ENCODE assay signal across 20 cellular contexts in the genomic region with DNA sequence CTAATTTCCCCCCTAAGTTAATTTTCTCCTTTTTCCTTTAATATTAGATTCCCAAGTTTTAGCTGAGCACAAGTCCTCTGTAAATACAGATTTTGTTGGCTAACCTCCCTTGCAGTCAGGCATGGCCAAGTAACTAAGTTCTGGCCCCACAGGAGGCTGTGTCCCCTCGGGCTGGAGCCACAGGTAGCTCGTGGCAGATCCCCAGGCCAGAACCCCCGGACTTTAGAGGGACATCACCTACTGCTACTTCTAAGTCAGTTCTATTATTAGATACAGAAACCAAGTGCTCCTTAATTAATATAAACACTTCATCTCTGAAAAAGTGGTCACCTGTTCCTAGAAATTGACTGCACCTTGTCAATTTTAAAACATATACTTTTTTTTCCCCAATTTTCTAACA. TPM values are rescaled to one million over a fixed set of nuclear protein-coding genes. Genes with fewer than 3 reads are reported as not detected.
DNase-seq lines count a peak whose midpoint lies in the region; ATAC-seq and TF ChIP-seq lines count a peak whose summit lies in the region.
"Had no signal": no experiment of that assay in that cellular context is flagged by ENCODE, and none has a peak within 500 bp of the region (broad histone marks: within the 10 kb centered on the region; RNA-seq: fewer than 3 reads in every experiment).

No MANE protein-coding gene starts in this region.

- intact Hi-C loops in activated CD8-positive, alpha-beta T cell treated with anti-CD3 and anti-CD28 coated beads for 36 hours (cut with micrococcal nuclease), result no loop called here
- intact Hi-C loops in thyroid gland (cut with DNase I), result no loop called here

- H3K9me3 Mint-ChIP-seq in activated CD8-positive, alpha-beta T cell treated with anti-CD3 and anti-CD28 coated beads, Interleukin-2, amount 10 ng/mL, durations not matched to agents 7 days and 5 days (ENCODE audit: insufficient read depth), result no peaks in the 10 kb centered on the region
- no peaks in the 10 kb centered on the region for H3K9me3 Mint-ChIP-seq in activated CD8-positive, alpha-beta T cell treated with anti-CD3 and anti-CD28 coated beads for 36 hours
- H3K9me3 Mint-ChIP-seq in activated naive CD8-positive, alpha-beta T cell (ENCODE audit: low read depth), result no peaks in the 10 kb centered on the region
- no peaks in the 10 kb centered on the region for H3K9me3 Mint-ChIP-seq in activated naive CD8-positive, alpha-beta T cell treated with anti-CD3 and anti-CD28 coated beads, Interleukin-2, amount 50 U/mL, for 24 hours
- H3K9me3 Mint-ChIP-seq in activated naive CD8-positive, alpha-beta T cell treated with anti-CD3 and anti-CD28 coated beads for 36 hours, result no peaks in the 10 kb centered on the region
- H3K9me3 Mint-ChIP-seq: CD4-positive, CD25-positive, alpha-beta regulatory T cell; CD8-positive, alpha-beta T cell had no signal

- no peak overlapping the region for H3K4me3 ChIP-seq in thyroid gland (replicated peaks in 1 of 3)
- H3K4me3 ChIP-seq: BLaER1, GM23248 had no signal

- H3K9me3 ChIP-seq in thyroid gland, result no peaks in the 10 kb centered on the region
- H3K9me3 ChIP-seq: BLaER1, Caco-2 had no signal

- DNase-seq in activated CD8-positive, alpha-beta T cell treated with anti-CD3 and anti-CD28 coated beads, Interleukin-2, amount 10 ng/mL, durations not matched to agents 7 days and 5 days, result peak; percentile 10
- no peak for DNase-seq in activated CD8-positive, alpha-beta T cell treated with anti-CD3 and anti-CD28 coated beads for 36 hours
- DNase-seq in activated naive CD8-positive, alpha-beta T cell treated with anti-CD3 and anti-CD28 coated beads, Interleukin-2, amount 50 U/mL, for 24 hours, result no peak
- no peak for DNase-seq in activated naive CD8-positive, alpha-beta T cell treated with anti-CD3 and anti-CD28 coated beads for 36 hours
- DNase-seq in thyroid gland, result peak; percentile 19 to 24
- DNase-seq in foreskin melanocyte, result no peak
- DNase-seq: Caco-2; CD4-positive, CD25-positive, alpha-beta regulatory T cell; CD8-positive, alpha-beta T cell; DMS153; DND-41; GM23248; H7; HCEC 1CT had no signal

- no peak overlapping the region for H3K4me3 Mint-ChIP-seq in activated CD8-positive, alpha-beta T cell treated with anti-CD3 and anti-CD28 coated beads, Interleukin-2, amount 10 ng/mL, durations not matched to agents 7 days and 5 days
- no peak overlapping the region for H3K4me3 Mint-ChIP-seq in activated CD8-positive, alpha-beta T cell treated with anti-CD3 and anti-CD28 coated beads for 36 hours
- no peak overlapping the region for H3K4me3 Mint-ChIP-seq in activated naive CD8-positive, alpha-beta T cell
- H3K4me3 Mint-ChIP-seq in activated naive CD8-positive, alpha-beta T cell treated with anti-CD3 and anti-CD28 coated beads, Interleukin-2, amount 50 U/mL, for 24 hours, result no peak overlapping the region
- H3K4me3 Mint-ChIP-seq in activated naive CD8-positive, alpha-beta T cell treated with anti-CD3 and anti-CD28 coated beads for 36 hours, result no peak overlapping the region
- H3K4me3 Mint-ChIP-seq: B cell; CD4-positive, CD25-positive, alpha-beta regulatory T cell; CD8-positive, alpha-beta T cell had no signal

- no peaks in the 10 kb centered on the region for H3K4me1 Mint-ChIP-seq in activated CD8-positive, alpha-beta T cell treated with anti-CD3 and anti-CD28 coated beads, Interleukin-2, amount 10 ng/mL, durations not matched to agents 7 days and 5 days (ENCODE audit: low read depth)
- H3K4me1 Mint-ChIP-seq in activated CD8-positive, alpha-beta T cell treated with anti-CD3 and anti-CD28 coated beads for 36 hours (ENCODE audit: low read depth), result peaks cover 5% of the 10 kb centered on the region
- H3K4me1 Mint-ChIP-seq in activated naive CD8-positive, alpha-beta T cell (ENCODE audit: low read depth), result no peaks in the 10 kb centered on the region
- peaks cover 12% of the 10 kb centered on the region for H3K4me1 Mint-ChIP-seq in activated naive CD8-positive, alpha-beta T cell treated with anti-CD3 and anti-CD28 coated beads, Interleukin-2, amount 50 U/mL, for 24 hours
- H3K4me1 Mint-ChIP-seq in activated naive CD8-positive, alpha-beta T cell treated with anti-CD3 and anti-CD28 coated beads for 36 hours, result peaks cover 16% of the 10 kb centered on the region
- H3K4me1 Mint-ChIP-seq: B cell had no signal

- no peaks in the 10 kb centered on the region for H3K27me3 ChIP-seq in thyroid gland
- H3K27me3 ChIP-seq: BLaER1 had no signal

- peaks cover 7 to 14% of the 10 kb centered on the region in 2 donors for H3K36me3 ChIP-seq in thyroid gland

- no peaks in the 10 kb centered on the region for H3K27me3 Mint-ChIP-seq in activated CD8-positive, alpha-beta T cell treated with anti-CD3 and anti-CD28 coated beads, Interleukin-2, amount 10 ng/mL, durations not matched to agents 7 days and 5 days (ENCODE audit: low read depth)
- no peaks in the 10 kb centered on the region for H3K27me3 Mint-ChIP-seq in activated CD8-positive, alpha-beta T cell treated with anti-CD3 and anti-CD28 coated beads for 36 hours
- H3K27me3 Mint-ChIP-seq in activated naive CD8-positive, alpha-beta T cell, result no peaks in the 10 kb centered on the region
- H3K27me3 Mint-ChIP-seq in activated naive CD8-positive, alpha-beta T cell treated with anti-CD3 and anti-CD28 coated beads, Interleukin-2, amount 50 U/mL, for 24 hours, result no peaks in the 10 kb centered on the region
- H3K27me3 Mint-ChIP-seq in activated naive CD8-positive, alpha-beta T cell treated with anti-CD3 and anti-CD28 coated beads for 36 hours, result no peaks in the 10 kb centered on the region
- H3K27me3 Mint-ChIP-seq: B cell; CD4-positive, CD25-positive, alpha-beta regulatory T cell had no signal

- TF ChIP-seq CTCF in activated CD8-positive, alpha-beta T cell treated with anti-CD3 and anti-CD28 coated beads for 36 hours (IDR thresholded peaks at IDR 0.05), result no peak
- TF ChIP-seq CTCF in thyroid gland (IDR thresholded peaks at IDR 0.05), result no peak

- H3K4me1 ChIP-seq in thyroid gland, result peaks cover 4% of the 10 kb centered on the region in 2 donors
- H3K4me1 ChIP-seq: BLaER1, Caco-2 had no signal

- H3K36me3 Mint-ChIP-seq in activated CD8-positive, alpha-beta T cell treated with anti-CD3 and anti-CD28 coated beads, Interleukin-2, amount 10 ng/mL, durations not matched to agents 7 days and 5 days (ENCODE audit: low read depth), result peaks cover 39% of the 10 kb centered on the region
- H3K36me3 Mint-ChIP-seq in activated CD8-positive, alpha-beta T cell treated with anti-CD3 and anti-CD28 coated beads for 36 hours (ENCODE audit: low read depth), result peaks cover 19% of the 10 kb centered on the region
- H3K36me3 Mint-ChIP-seq in activated naive CD8-positive, alpha-beta T cell, result peaks cover 8% of the 10 kb centered on the region
- H3K36me3 Mint-ChIP-seq in activated naive CD8-positive, alpha-beta T cell treated with anti-CD3 and anti-CD28 coated beads, Interleukin-2, amount 50 U/mL, for 24 hours (ENCODE audit: low read depth), result peaks cover 38% of the 10 kb centered on the region
- peaks cover 14% of the 10 kb centered on the region for H3K36me3 Mint-ChIP-seq in activated naive CD8-positive, alpha-beta T cell treated with anti-CD3 and anti-CD28 coated beads for 36 hours

- no peak for ATAC-seq in activated CD8-positive, alpha-beta T cell treated with anti-CD3 and anti-CD28 coated beads, Interleukin-2, amount 10 ng/mL, durations not matched to agents 7 days and 5 days
- ATAC-seq in activated CD8-positive, alpha-beta T cell treated with anti-CD3 and anti-CD28 coated beads for 36 hours, result no peak
- no peak for ATAC-seq in activated naive CD8-positive, alpha-beta T cell treated with anti-CD3 and anti-CD28 coated beads, Interleukin-2, amount 50 U/mL, for 24 hours
- no peak for ATAC-seq in HG03521 (IDR thresholded peaks at IDR 0.05; ENCODE audit: unreplicated experiment)
- ATAC-seq: CD8-positive, alpha-beta T cell had no signal

- 29 to 34% methylated on average over 3 of the region's 3 CpGs for WGBS in thyroid gland, 2 donors

- no peak overlapping the region for H3K27ac Mint-ChIP-seq in activated CD8-positive, alpha-beta T cell treated with anti-CD3 and anti-CD28 coated beads, Interleukin-2, amount 10 ng/mL, durations not matched to agents 7 days and 5 days
- no peak overlapping the region for H3K27ac Mint-ChIP-seq in activated CD8-positive, alpha-beta T cell treated with anti-CD3 and anti-CD28 coated beads for 36 hours
- H3K27ac Mint-ChIP-seq in activated naive CD8-positive, alpha-beta T cell, result peak overlapping the region; percentile 46
- no peak overlapping the region for H3K27ac Mint-ChIP-seq in activated naive CD8-positive, alpha-beta T cell treated with anti-CD3 and anti-CD28 coated beads, Interleukin-2, amount 50 U/mL, for 24 hours
- H3K27ac Mint-ChIP-seq in activated naive CD8-positive, alpha-beta T cell treated with anti-CD3 and anti-CD28 coated beads for 36 hours, result peak overlapping the region; percentile 36
- H3K27ac Mint-ChIP-seq: B cell; CD8-positive, alpha-beta T cell had no signal

- no peak overlapping the region for H3K27ac ChIP-seq in thyroid gland
- H3K27ac ChIP-seq: 22Rv1, BLaER1, C4-2B, GM23248 had no signal

- TF ChIP-seq POLR2A in thyroid gland (IDR thresholded peaks at IDR 0.05), result no peak

- POLR2A ChIA-PET in activated CD8-positive, alpha-beta T cell treated with anti-CD3 and anti-CD28 coated beads, Interleukin-2, amount 10 ng/mL, durations not matched to agents 7 days and 5 days (lab: Charles Lee), result no interaction called here
- POLR2A ChIA-PET in activated CD8-positive, alpha-beta T cell treated with anti-CD3 and anti-CD28 coated beads for 36 hours (lab: Charles Lee), result no interaction called here

- CTCF ChIA-PET in activated CD8-positive, alpha-beta T cell treated with anti-CD3 and anti-CD28 coated beads, Interleukin-2, amount 10 ng/mL, durations not matched to agents 7 days and 5 days (lab: Charles Lee), result no interaction called here
- CTCF ChIA-PET in activated CD8-positive, alpha-beta T cell treated with anti-CD3 and anti-CD28 coated beads for 36 hours (lab: Charles Lee), result interaction anchor here (0.9 kb wide), 1 partner anchor 11 kb away, joined by 3 read pairs; no protein-coding TSS in a partner anchor

RNA-seq across cellular contexts. Expression of a gene that starts 46.1 kb away (rescaled TPM):
- 100 to 1,000 TPM; 154 TPM for total RNA-seq in activated CD8-positive, alpha-beta T cell treated with anti-CD3 and anti-CD28 coated beads, Interleukin-2, amount 10 ng/mL, durations not matched to agents 7 days and 5 days
- total RNA-seq in activated CD8-positive, alpha-beta T cell treated with anti-CD3 and anti-CD28 coated beads for 36 hours, result 100 to 1,000 TPM; 108 to 113 TPM
- 100 to 1,000 TPM; 104 to 108 TPM for total RNA-seq in activated naive CD8-positive, alpha-beta T cell treated with anti-CD3 and anti-CD28 coated beads for 36 hours
- 1 to 10 TPM; 6.7 to 8.3 (median 7.7) TPM for total RNA-seq in thyroid gland

Comparison
In these comparisons a context has a peak if more than half of its experiments do, and no peak if none do; other contexts are left out.
1. DNase-seq: peak in activated CD8-positive, alpha-beta T cell treated with anti-CD3 and anti-CD28 coated beads, Interleukin-2, amount 10 ng/mL, durations not matched to agents 7 days and 5 days (single experiment) and thyroid gland (2 of 2); none in activated CD8-positive, alpha-beta T cell treated with anti-CD3 and anti-CD28 coated beads for 36 hours (single experiment), activated naive CD8-positive, alpha-beta T cell treated with anti-CD3 and anti-CD28 coated beads, Interleukin-2, amount 50 U/mL, for 24 hours (single experiment), activated naive CD8-positive, alpha-beta T cell treated with anti-CD3 and anti-CD28 coated beads for 36 hours (single experiment) and foreskin melanocyte (single experiment).
2. H3K27ac Mint-ChIP-seq: peak in activated naive CD8-positive, alpha-beta T cell (single experiment) and activated naive CD8-positive, alpha-beta T cell treated with anti-CD3 and anti-CD28 coated beads for 36 hours (single experiment); none in activated CD8-positive, alpha-beta T cell treated with anti-CD3 and anti-CD28 coated beads, Interleukin-2, amount 10 ng/mL, durations not matched to agents 7 days and 5 days (single experiment), activated CD8-positive, alpha-beta T cell treated with anti-CD3 and anti-CD28 coated beads for 36 hours (single experiment) and activated naive CD8-positive, alpha-beta T cell treated with anti-CD3 and anti-CD28 coated beads, Interleukin-2, amount 50 U/mL, for 24 hours (single experiment).
3. RNA of a gene that starts 46.1 kb away (total RNA-seq): 154 TPM in activated CD8-positive, alpha-beta T cell treated with anti-CD3 and anti-CD28 coated beads, Interleukin-2, amount 10 ng/mL, durations not matched to agents 7 days and 5 days, 108 to 113 TPM in activated CD8-positive, alpha-beta T cell treated with anti-CD3 and anti-CD28 coated beads for 36 hours and 104 to 108 TPM in activated naive CD8-positive, alpha-beta T cell treated with anti-CD3 and anti-CD28 coated beads for 36 hours; 6.7 to 8.3 TPM in thyroid gland; every median in the first group is over 10 times any median in the second.